9 cellular contexts compared by ENCODE assay signal in genomic region chr17:18362509-18363020, GRCh38. TPM values are rescaled to one million over a fixed set of nuclear protein-coding genes. Genes with fewer than 3 reads are reported as not detected.
DNase-seq lines count a peak whose midpoint lies in the region; ATAC-seq and TF ChIP-seq lines count a peak whose summit lies in the region.
"Had no signal": no experiment of that assay in that cellular context is flagged by ENCODE, and none has a peak within 500 bp of the region (broad histone marks: within the 10 kb centered on the region; RNA-seq: fewer than 3 reads in every experiment).

No MANE protein-coding gene starts in this region.

- no peaks in the 10 kb centered on the region for H4K20me1 ChIP-seq in DND-41 (ENCODE audit: insufficient read depth, low read length)

- peak overlapping the region; percentile 75 for H3K9ac ChIP-seq in DND-41 (ENCODE audit: low read depth, low read length)

- H3K4me1 Mint-ChIP-seq in activated CD8-positive, alpha-beta memory T cell treated with anti-CD3 and anti-CD28 coated beads, Interleukin-2, amount 10 ng/mL, durations not matched to agents 7 days and 5 days = peaks cover 23% of the 10 kb centered on the region
- H3K4me1 Mint-ChIP-seq in natural killer cell = peaks cover 11 to 16% of the 10 kb centered on the region in 2 donors

- TF ChIP-seq CTCF in DND-41 (IDR thresholded peaks at IDR 0.05; ENCODE audit: borderline replicate concordance, extremely low read depth, low read length, poor library complexity, severe bottlenecking) (no peak), foreskin fibroblast (IDR thresholded peaks at IDR 0.05; ENCODE audit: low read depth, low read length) (no peak), natural killer cell (IDR thresholded peaks at IDR 0.05) (no peak), GM10248 (IDR thresholded peaks at IDR 0.05; ENCODE audit: control extremely low read depth, extremely low read depth, low read depth, missing control alignments) (no peak)

- H3K27ac ChIP-seq in DND-41 (ENCODE audit: low read length) = peak overlapping the region; percentile 70

- peaks cover 9% of the 10 kb centered on the region for H3K36me3 Mint-ChIP-seq in activated CD8-positive, alpha-beta memory T cell treated with anti-CD3 and anti-CD28 coated beads, Interleukin-2, amount 10 ng/mL, durations not matched to agents 7 days and 5 days
- no peaks in the 10 kb centered on the region for H3K36me3 Mint-ChIP-seq in natural killer cell

- CTCF ChIA-PET in activated CD8-positive, alpha-beta memory T cell treated with anti-CD3 and anti-CD28 coated beads, Interleukin-2, amount 10 ng/mL, durations not matched to agents 7 days and 5 days (lab: Charles Lee) = interaction anchor here (0.8 to 1.6 kb wide), 4 partner anchors 11 to 263 kb away, joined by 3 to 4 read pairs (median 3); no protein-coding TSS in a partner anchor
- CTCF ChIA-PET in GM10248 (lab: Yijun Ruan, JAX) = interaction anchor here (1.1 to 2.6 kb wide), 3 partner anchors 10 to 42 kb away, joined by 3 to 7 read pairs (median 3); no protein-coding TSS in a partner anchor

- intact Hi-C loops in natural killer cell (cut with micrococcal nuclease) = no loop called here

- DNase-seq in DND-41 (peak; percentile 38), HT-29 (ENCODE audit: low spot score) (peak; percentile 76), foreskin fibroblast (peak in 1 of 2 donors; percentile 60), natural killer cell (no peak), NCI-H526 treated with DMSO at 0.1 percent for 48 hours (lab: John Stamatoyannopoulos, UW) (no peak), KG1 (lab: John Stamatoyannopoulos, UW) (no peak), GM10248 (ENCODE audit: extremely low spot score) (no peak)
- peak; percentile 49 for DNase-seq in activated CD8-positive, alpha-beta memory T cell treated with anti-CD3 and anti-CD28 coated beads, Interleukin-2, amount 10 ng/mL, durations not matched to agents 7 days and 5 days

- H3K4me2 ChIP-seq in DND-41 (ENCODE audit: insufficient read depth, low read length) = peak overlapping the region; percentile 99

- peak overlapping the region; percentile 88 for H3K27ac Mint-ChIP-seq in activated CD8-positive, alpha-beta memory T cell treated with anti-CD3 and anti-CD28 coated beads, Interleukin-2, amount 10 ng/mL, durations not matched to agents 7 days and 5 days
- peak overlapping the region in 1 of 2 donors; percentile 55 for H3K27ac Mint-ChIP-seq in natural killer cell

- H3K9me3 ChIP-seq in DND-41 (ENCODE audit: insufficient read depth, low read length, severe bottlenecking) = no peaks in the 10 kb centered on the region

- H3K4me1 ChIP-seq in DND-41 (ENCODE audit: insufficient read depth, low read length) = peaks cover 22% of the 10 kb centered on the region

- no peaks in the 10 kb centered on the region for H3K27me3 ChIP-seq in DND-41 (ENCODE audit: insufficient read depth, low read length, poor library complexity)

- peaks cover 22% of the 10 kb centered on the region for H3K36me3 ChIP-seq in DND-41 (ENCODE audit: insufficient read depth, low read length)

- peak overlapping the region; percentile 87 for H3K4me3 Mint-ChIP-seq in activated CD8-positive, alpha-beta memory T cell treated with anti-CD3 and anti-CD28 coated beads, Interleukin-2, amount 10 ng/mL, durations not matched to agents 7 days and 5 days
- H3K4me3 Mint-ChIP-seq in natural killer cell = peak overlapping the region; percentile 97

- no peaks in the 10 kb centered on the region for H3K9me3 Mint-ChIP-seq in activated CD8-positive, alpha-beta memory T cell treated with anti-CD3 and anti-CD28 coated beads, Interleukin-2, amount 10 ng/mL, durations not matched to agents 7 days and 5 days (ENCODE audit: low read depth)
- H3K9me3 Mint-ChIP-seq in natural killer cell = no peaks in the 10 kb centered on the region

- POLR2A ChIA-PET in GM10248 (lab: Yijun Ruan, JAX) = no interaction called here

- peak overlapping the region; percentile 96 for H2AFZ ChIP-seq in DND-41 (ENCODE audit: low read depth, low read length)

- H3K4me3 ChIP-seq in DND-41 (ENCODE audit: low read depth in 1 of 2, low read length in 2 of 2) (peak overlapping the region; percentile 77 to 85), foreskin fibroblast (ENCODE audit: low read depth in 1 of 2, low read length in 2 of 2) (peak overlapping the region; percentile 73 to 83)

- H3K27me3 Mint-ChIP-seq in activated CD8-positive, alpha-beta memory T cell treated with anti-CD3 and anti-CD28 coated beads, Interleukin-2, amount 10 ng/mL, durations not matched to agents 7 days and 5 days = no peaks in the 10 kb centered on the region
- no peaks in the 10 kb centered on the region for H3K27me3 Mint-ChIP-seq in natural killer cell (ENCODE audit: low read depth in 2 of 2)

- peaks cover 39% of the 10 kb centered on the region for H3K79me2 ChIP-seq in DND-41 (ENCODE audit: insufficient read depth, low read length)

- ATAC-seq in DND-41 (ENCODE audit: insufficient read depth, low read depth) = peak; percentile 8; the same call in 1 of the 3 replicates
- ATAC-seq in activated CD8-positive, alpha-beta memory T cell treated with anti-CD3 and anti-CD28 coated beads, Interleukin-2, amount 10 ng/mL, durations not matched to agents 7 days and 5 days = peak; percentile 3
- no peak for ATAC-seq in natural killer cell

RNA-seq across cellular contexts. Expression of gene SHMT1, which starts 0.8 kb away (rescaled TPM):
- 62.7 and 62.9 TPM in 2 replicates for total RNA-seq in HT-29 (2014; rRNA removed; shearing (Covaris generic))
- 10 to 100 TPM; 60.3 to 66.5 TPM for total RNA-seq in activated CD8-positive, alpha-beta memory T cell treated with anti-CD3 and anti-CD28 coated beads, Interleukin-2, amount 10 ng/mL, durations not matched to agents 7 days and 5 days
- 10 to 100 TPM in 2 of 3 donors, 1 to 10 TPM in 1; 8.8 to 19.2 (median 17.3) TPM for total RNA-seq in natural killer cell

RNA-seq across cellular contexts. Expression of gene EVPLL, which starts 15.0 kb away (rescaled TPM):
- 0.13 and 0.52 TPM in 2 replicates for total RNA-seq in HT-29 (2014; rRNA removed; shearing (Covaris generic))
- total RNA-seq in activated CD8-positive, alpha-beta memory T cell treated with anti-CD3 and anti-CD28 coated beads, Interleukin-2, amount 10 ng/mL, durations not matched to agents 7 days and 5 days = not detected
- total RNA-seq in natural killer cell = under 1 TPM in 1 of 3 donors, not detected in 2; 0.28 TPM
- total RNA-seq: activated CD8-positive, alpha-beta memory T cell treated with anti-CD3 and anti-CD28 coated beads for 36 hours had no signal

RNA-seq across cellular contexts. Expression of gene SMCR8, which starts 47.5 kb away (rescaled TPM):
- total RNA-seq in HT-29 (2014; rRNA removed; shearing (Covaris generic)) = 8.8 and 10.7 TPM in 2 replicates
- 10 to 100 TPM; 27.5 to 31.3 TPM for total RNA-seq in activated CD8-positive, alpha-beta memory T cell treated with anti-CD3 and anti-CD28 coated beads, Interleukin-2, amount 10 ng/mL, durations not matched to agents 7 days and 5 days
- 10 to 100 TPM; 33.5 to 48.5 (median 39.2) TPM for total RNA-seq in natural killer cell

RNA-seq across cellular contexts. Expression of gene TOP3A, which starts 47.8 kb away (rescaled TPM):
- 19.2 and 21.8 TPM in 2 replicates for total RNA-seq in HT-29 (2014; rRNA removed; shearing (Covaris generic))
- total RNA-seq in activated CD8-positive, alpha-beta memory T cell treated with anti-CD3 and anti-CD28 coated beads, Interleukin-2, amount 10 ng/mL, durations not matched to agents 7 days and 5 days = 10 to 100 TPM; 75.9 to 78.4 TPM
- total RNA-seq in natural killer cell = 10 to 100 TPM; 38.1 to 59.7 (median 53.2) TPM

Comparison
In these comparisons a context has a peak if more than half of its experiments do, and no peak if none do; other contexts are left out.
1. ATAC-seq: peak in DND-41 (single experiment) and activated CD8-positive, alpha-beta memory T cell treated with anti-CD3 and anti-CD28 coated beads, Interleukin-2, amount 10 ng/mL, durations not matched to agents 7 days and 5 days (single experiment); none in natural killer cell (0 of 3).
2. DNase-seq: peak in DND-41 (single experiment), HT-29 (single experiment) and activated CD8-positive, alpha-beta memory T cell treated with anti-CD3 and anti-CD28 coated beads, Interleukin-2, amount 10 ng/mL, durations not matched to agents 7 days and 5 days (single experiment); none in natural killer cell (single experiment), NCI-H526 treated with DMSO at 0.1 percent for 48 hours (single experiment), KG1 (single experiment) and GM10248 (single experiment).